In genomic region chr10:70851597-70852475, GRCh38 we compare ENCODE assay signal across 25 cellular contexts. TPM values are rescaled to one million over a fixed set of nuclear protein-coding genes. Genes with fewer than 3 reads are reported as not detected.
A peak's percentile ranks its signal among the peaks of the same experiment; 100 is the strongest.
DNase-seq lines count a peak whose midpoint lies in the region; ATAC-seq and TF ChIP-seq lines count a peak whose summit lies in the region.
"Had no signal": no experiment of that assay in that cellular context is flagged by ENCODE, and none has a peak within 500 bp of the region (broad histone marks: within the 10 kb centered on the region; RNA-seq: fewer than 3 reads in every experiment).

No MANE protein-coding gene starts in this region.

- H3K79me1 ChIP-seq in mesendoderm (ENCODE audit: low read length) = no peaks in the 10 kb centered on the region

- no peak overlapping the region for H3K18ac ChIP-seq in mesendoderm (ENCODE audit: low read length)

- no peak overlapping the region for H2BK5ac ChIP-seq in mesendoderm (ENCODE audit: low read length)

- H2AK5ac ChIP-seq in mesendoderm (ENCODE audit: low read length) = no peak overlapping the region

- no peak overlapping the region for H3K4ac ChIP-seq in mesendoderm (ENCODE audit: low read depth, low read length)

- DNase-seq in Caco-2 (peak; percentile 61 to 62), NCI-H146 (lab: John Stamatoyannopoulos, UW) (peak; percentile 39), mucosa of descending colon (no peak), mesendoderm (no peak), SHP77 (lab: John Stamatoyannopoulos, UW) (no peak), cortex of kidney (lab: John Stamatoyannopoulos, UW) (no peak)
- no peak for DNase-seq in stimulated activated CD4-positive, alpha-beta T cell treated with anti-CD3 and anti-CD28 coated beads, Interleukin-12 subunit alpha, Interleukin-12 subunit beta, amount 100 ng/mL, for 4 hours
- DNase-seq: activated gamma-delta T cell; activated T-cell treated with anti-CD3 and anti-CD28 coated beads for 4 hours; central memory CD4-positive, alpha-beta T cell; dermis blood vessel endothelial cell; DMS79; GDM1; KBM-7; MG63; naive B cell; NCI-H1417 treated with DMSO at 0.1 percent for 48 hours; psoas muscle; SK-N-SH; stomach; T-helper 2 cell had no signal

- no peaks in the 10 kb centered on the region for H3K79me2 ChIP-seq in mesendoderm (ENCODE audit: control insufficient read depth, insufficient read depth, low read length)

- H3K56ac ChIP-seq in mesendoderm (ENCODE audit: low read length) = no peak overlapping the region

- no peak overlapping the region for H2BK15ac ChIP-seq in mesendoderm (replicated peaks; ENCODE audit: low read depth)

- no CpG with 5 or more reads among the region's 5 CpGs for WGBS in mesendoderm (ENCODE audit: extremely low coverage, insufficient coverage, low lambda C conversion rate)

- H3K27me3 Mint-ChIP-seq in Caco-2 (ENCODE audit: insufficient read depth, unreplicated experiment) = no peaks in the 10 kb centered on the region
- H3K27me3 Mint-ChIP-seq: B cell, naive B cell had no signal

- no peaks in the 10 kb centered on the region for H3K9me3 Mint-ChIP-seq in Caco-2 (ENCODE audit: unreplicated experiment)
- H3K9me3 Mint-ChIP-seq: naive B cell had no signal

- H2BK120ac ChIP-seq in mesendoderm (ENCODE audit: low read depth, low read length) = no peak overlapping the region

- peaks cover 4% of the 10 kb centered on the region for H3K36me3 ChIP-seq in Caco-2 (ENCODE audit: control insufficient read depth, insufficient read depth, low read length)
- no peaks in the 10 kb centered on the region for H3K36me3 ChIP-seq in mucosa of descending colon (ENCODE audit: low read depth)
- peaks cover 5% of the 10 kb centered on the region for H3K36me3 ChIP-seq in mesendoderm (ENCODE audit: control insufficient read depth, insufficient read depth, low read length)

- peaks cover 53% of the 10 kb centered on the region for H3K36me3 Mint-ChIP-seq in Caco-2 (ENCODE audit: insufficient read depth, unreplicated experiment)

- no peaks in the 10 kb centered on the region for H3K9me3 ChIP-seq in Caco-2
- H3K9me3 ChIP-seq in mucosa of descending colon = no peaks in the 10 kb centered on the region
- H3K9me3 ChIP-seq: psoas muscle, SK-N-SH, stomach, tibial nerve had no signal

- POLR2A ChIA-PET in Caco-2 (lab: Charles Lee) = no interaction called here

- H3K9ac ChIP-seq in mesendoderm (ENCODE audit: low read length) = no peak overlapping the region
- H3K9ac ChIP-seq: SK-N-SH had no signal

- peak overlapping the region; percentile 67 for H3K27ac ChIP-seq in VCaP
- no peak overlapping the region for H3K27ac ChIP-seq in mesendoderm (ENCODE audit: low read depth, low read length)
- H3K27ac ChIP-seq: psoas muscle, RWPE1, stomach, tibial nerve had no signal

- intact Hi-C loops in Caco-2 (cut with micrococcal nuclease; ENCODE audit: unreplicated experiment) = no loop called here
- intact Hi-C loops in mucosa of descending colon (cut with DNase I, micrococcal nuclease) = no loop called here

- ATAC-seq in mucosa of descending colon = peak; percentile 85
- ATAC-seq: psoas muscle had no signal

- no peak overlapping the region for H4K5ac ChIP-seq in mesendoderm (ENCODE audit: low read length)

- H3K4me1 Mint-ChIP-seq in Caco-2 (ENCODE audit: low read depth, unreplicated experiment) = peaks cover 53% of the 10 kb centered on the region
- H3K4me1 Mint-ChIP-seq: B cell had no signal

- H3K27ac Mint-ChIP-seq in Caco-2 (ENCODE audit: unreplicated experiment) = peak overlapping the region; percentile 29
- H3K27ac Mint-ChIP-seq: B cell had no signal

- peaks cover 50% of the 10 kb centered on the region for H3K4me1 ChIP-seq in Caco-2
- peaks cover 19% of the 10 kb centered on the region for H3K4me1 ChIP-seq in mucosa of descending colon (ENCODE audit: low read depth)
- H3K4me1 ChIP-seq in mesendoderm (ENCODE audit: control insufficient read depth, low read depth, low read length) = no peaks in the 10 kb centered on the region

- no peak overlapping the region for H3K23ac ChIP-seq in mesendoderm (ENCODE audit: low read length)

- CTCF ChIA-PET in Caco-2 (lab: Charles Lee) = no interaction called here

- H3K4me2 ChIP-seq in mesendoderm (ENCODE audit: low read length) = no peak overlapping the region
- H3K4me2 ChIP-seq: SK-N-SH had no signal

- no peak overlapping the region for H3K4me3 Mint-ChIP-seq in Caco-2 (ENCODE audit: unreplicated experiment)
- H3K4me3 Mint-ChIP-seq: B cell, naive B cell had no signal

- H4K8ac ChIP-seq in mesendoderm (ENCODE audit: low read depth, low read length) = no peak overlapping the region

- H3K4me3 ChIP-seq in Caco-2 (ENCODE audit: low read depth, low read length) (no peak overlapping the region), mucosa of descending colon (no peak overlapping the region), mesendoderm (ENCODE audit: low read length) (no peak overlapping the region)
- H3K4me3 ChIP-seq: MG63, psoas muscle, stomach, tibial nerve had no signal

- H3K27me3 ChIP-seq in Caco-2 (replicated peaks; ENCODE audit: control insufficient read depth, insufficient read depth, low read length) = no peaks in the 10 kb centered on the region
- H3K27me3 ChIP-seq in mesendoderm (ENCODE audit: insufficient read depth, low read length, poor library complexity) = no peaks in the 10 kb centered on the region
- H3K27me3 ChIP-seq: MG63, stomach, tibial nerve had no signal

- no TSS peak for BruUV-seq in Caco-2 (replicated peaks; lab: Mats Ljungman, UMichigan)

- TF ChIP-seq CTCF in Caco-2 (IDR thresholded peaks at IDR 0.05; ENCODE audit: insufficient read depth in 1 of 2, low read depth in 1 of 2, low read length in 1 of 2, severe bottlenecking in 1 of 2, unreplicated experiment in 1 of 2) = no peak
- no peak for TF ChIP-seq CTCF in VCaP (conservative IDR thresholded peaks at IDR 0.05)
- no peak for TF ChIP-seq CTCF in mucosa of descending colon (IDR thresholded peaks at IDR 0.05)

RNA-seq across cellular contexts. Expression of gene SGPL1, which starts 36.1 kb away (rescaled TPM):
- total RNA-seq in Caco-2 (2022) (121 and 127 TPM in 2 replicates), mucosa of descending colon (10 to 100 TPM; 50.5 to 67.2 (median 55.5) TPM)
- polyA plus RNA-seq in mesendoderm (2013, experiment 1 of 2) = 31.3 TPM
- polyA plus RNA-seq in mesendoderm (2013, experiment 2 of 2) = 31.3 TPM

RNA-seq across cellular contexts. Expression of gene PCBD1, which starts 36.5 kb away (rescaled TPM):
- total RNA-seq in Caco-2 (2022) (249 and 252 TPM in 2 replicates), mucosa of descending colon (10 to 100 TPM; 81.4 to 86.8 (median 86.7) TPM)
- 59.5 TPM for polyA plus RNA-seq in mesendoderm (2013, experiment 1 of 2)
- polyA plus RNA-seq in mesendoderm (2013, experiment 2 of 2) = 60.9 TPM

Comparison
In these comparisons a context has a peak if more than half of its experiments do, and no peak if none do; other contexts are left out.
1. DNase-seq: peak in Caco-2 (2 of 2) and NCI-H146 (single experiment); none in mucosa of descending colon (0 of 3), mesendoderm (single experiment), SHP77 (0 of 2), stimulated activated CD4-positive, alpha-beta T cell treated with anti-CD3 and anti-CD28 coated beads, Interleukin-12 subunit alpha, Interleukin-12 subunit beta, amount 100 ng/mL, for 4 hours (single experiment) and cortex of kidney (single experiment).